In the genomic region with DNA sequence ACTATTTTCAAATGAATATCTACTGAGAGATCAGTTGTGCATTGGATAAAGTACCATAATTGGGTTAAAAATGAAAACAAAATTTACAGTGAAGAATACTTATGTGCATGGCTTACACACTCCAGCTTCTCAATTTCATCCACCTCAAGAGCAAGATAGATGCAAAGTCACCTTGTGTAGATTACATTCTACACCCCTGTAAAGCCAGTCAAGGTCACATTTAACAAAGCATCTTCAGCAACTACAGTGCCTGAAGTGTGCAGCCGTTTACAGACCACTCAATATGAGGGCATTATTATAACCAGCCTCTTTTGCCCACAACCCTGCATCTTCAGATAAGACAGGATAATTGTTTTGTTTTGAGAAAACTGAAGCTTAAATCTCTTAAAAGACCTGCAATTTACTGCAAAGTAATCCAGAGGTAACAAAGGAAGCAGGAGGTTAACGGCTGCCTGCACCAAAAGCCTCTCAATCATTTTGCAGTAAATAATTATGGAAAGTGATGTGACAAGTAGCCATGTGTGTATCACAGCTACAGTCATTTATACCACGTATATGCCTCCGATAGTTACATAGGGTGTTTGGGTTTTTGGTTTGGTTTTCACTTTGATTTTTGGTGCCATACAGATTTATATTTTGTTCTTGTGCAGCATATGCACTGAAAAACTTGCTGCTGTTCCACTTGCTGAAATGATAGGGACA, we compare ENCODE assay signal across 8 cellular contexts. TPM values are rescaled to one million over a fixed set of nuclear protein-coding genes. Genes with fewer than 3 reads are reported as not detected.
DNase-seq lines count a peak whose midpoint lies in the region; ATAC-seq and TF ChIP-seq lines count a peak whose summit lies in the region.

No MANE protein-coding gene starts in this region.

- peaks cover 35% of the 10 kb centered on the region for H3K4me1 Mint-ChIP-seq in central memory CD8-positive, alpha-beta T cell
- H3K4me1 Mint-ChIP-seq in osteocyte (ENCODE audit: unreplicated experiment): peaks cover 55% of the 10 kb centered on the region

- DNase-seq in GM06990 (ENCODE audit: extremely low read depth, insufficient read length) (no peak), osteocyte (ENCODE audit: extremely low spot score, unreplicated experiment) (no peak), MV-4-11 (lab: John Stamatoyannopoulos, UW) (no peak), G401 (ENCODE audit: low spot score) (no peak), DMS153 (lab: John Stamatoyannopoulos, UW) (no peak)
- no peak for DNase-seq in central memory CD8-positive, alpha-beta T cell (ENCODE audit: low spot score in 2 of 2)

- peak overlapping the region; percentile 68 for H3K27ac Mint-ChIP-seq in central memory CD8-positive, alpha-beta T cell (ENCODE audit: low read depth)
- H3K27ac Mint-ChIP-seq in osteocyte (ENCODE audit: unreplicated experiment): peak overlapping the region; percentile 25

- no peaks in the 10 kb centered on the region for H3K9me3 Mint-ChIP-seq in central memory CD8-positive, alpha-beta T cell
- H3K9me3 Mint-ChIP-seq in osteocyte (ENCODE audit: unreplicated experiment): no peaks in the 10 kb centered on the region

- no peaks in the 10 kb centered on the region for H3K9me2 ChIP-seq in Loucy (replicated peaks; ENCODE audit: low read depth, low read length)

- no peak for ATAC-seq in central memory CD8-positive, alpha-beta T cell (replicated peaks; ENCODE audit: extremely low read depth, poor library complexity, severe bottlenecking)
- no peak for ATAC-seq in GM18907 (IDR thresholded peaks at IDR 0.05; ENCODE audit: unreplicated experiment)

- H3K4me3 ChIP-seq in GM06990 (replicated peaks; ENCODE audit: low read depth, low read length) (peak overlapping the region; percentile 91), Loucy (ENCODE audit: low read length, poor library complexity, severe bottlenecking) (peak overlapping the region; percentile 94)

- H3K79me2 ChIP-seq in Loucy (ENCODE audit: insufficient read depth, low read length): peaks cover 74% of the 10 kb centered on the region

- H3K4me2 ChIP-seq in Loucy (ENCODE audit: low read depth, low read length, poor library complexity, severe bottlenecking): peak overlapping the region; percentile 98

- peak overlapping the region; percentile 89 for H3K9ac ChIP-seq in Loucy (ENCODE audit: low read depth, low read length, poor library complexity, severe bottlenecking)

- no peaks in the 10 kb centered on the region for H3K9me3 ChIP-seq in Loucy (ENCODE audit: insufficient read depth, low read depth, low read length)

- no peaks in the 10 kb centered on the region for H3K27me3 Mint-ChIP-seq in central memory CD8-positive, alpha-beta T cell
- no peaks in the 10 kb centered on the region for H3K27me3 Mint-ChIP-seq in osteocyte (ENCODE audit: unreplicated experiment)

- H3K36me3 Mint-ChIP-seq in central memory CD8-positive, alpha-beta T cell (ENCODE audit: insufficient read depth): peaks cover 14% of the 10 kb centered on the region
- H3K36me3 Mint-ChIP-seq in osteocyte (ENCODE audit: unreplicated experiment): peaks cover 15% of the 10 kb centered on the region

- peaks cover 46% of the 10 kb centered on the region for H3K4me1 ChIP-seq in Loucy (ENCODE audit: insufficient read depth, low read length, poor library complexity, severe bottlenecking)

- H3K27me3 ChIP-seq in GM06990 (replicated peaks; ENCODE audit: control insufficient read depth, insufficient read depth, low read length) (no peaks in the 10 kb centered on the region), Loucy (ENCODE audit: insufficient read depth, low read length, poor library complexity, severe bottlenecking) (no peaks in the 10 kb centered on the region)

- peaks cover 61% of the 10 kb centered on the region for H4K20me1 ChIP-seq in Loucy (ENCODE audit: insufficient read depth, low read length, poor library complexity, severe bottlenecking)

- H3K4me3 Mint-ChIP-seq in central memory CD8-positive, alpha-beta T cell: peak overlapping the region; percentile 69
- peak overlapping the region; percentile 61 for H3K4me3 Mint-ChIP-seq in osteocyte (ENCODE audit: unreplicated experiment)

- in situ Hi-C loops in G401 (cut with HindIII; ENCODE audit: low sequenced_read_pairs): no loop called here

- no peaks in the 10 kb centered on the region for H3F3A ChIP-seq in Loucy (ENCODE audit: low read depth)

- H3K36me3 ChIP-seq in GM06990 (ENCODE audit: control insufficient read depth, insufficient read depth, low read length) (no peaks in the 10 kb centered on the region; the same call in 1 of the 2 replicates), Loucy (ENCODE audit: insufficient read depth, low read length) (no peaks in the 10 kb centered on the region)

- H2AFZ ChIP-seq in Loucy (ENCODE audit: low read length): no peak overlapping the region

- TF ChIP-seq CTCF in GM06990 (IDR thresholded peaks at IDR 0.05; ENCODE audit: insufficient read depth, low read length, poor library complexity, severe bottlenecking): no peak
- no peak for TF ChIP-seq CTCF in Loucy (conservative IDR thresholded peaks at IDR 0.05; ENCODE audit: low read length)
- no peak for TF ChIP-seq CTCF in osteocyte (IDR thresholded peaks at IDR 0.05)

RNA-seq across cellular contexts. Expression of a gene that starts 4.9 kb away (rescaled TPM):
- total RNA-seq in osteocyte: 20.0 and 20.7 TPM in 2 replicates
- total RNA-seq in G401 (2014; rRNA removed; shearing (Covaris generic)): 11.1 and 13.1 TPM in 2 replicates

RNA-seq across cellular contexts. Expression of a gene that starts 32.6 kb away (rescaled TPM):
- total RNA-seq in osteocyte: 165 and 169 TPM in 2 replicates
- 315 and 379 TPM in 2 replicates for total RNA-seq in G401 (2014; rRNA removed; shearing (Covaris generic))
